ENCODE assay signal across 17 cellular contexts in genomic region chr14:99132821-99133562, GRCh38.
DNase-seq lines count a peak whose midpoint lies in the region; ATAC-seq, FAIRE-seq and TF ChIP-seq lines count a peak whose summit lies in the region.
"Had no signal": no experiment of that assay in that cellular context is flagged by ENCODE, and none has a peak within 500 bp of the region (broad histone marks: within the 10 kb centered on the region; RNA-seq: fewer than 3 reads in every experiment).

No MANE protein-coding gene starts in this region.

- no peaks in the 10 kb centered on the region for H3K9me3 ChIP-seq in NT2/D1 (ENCODE audit: insufficient read depth, low read length)
- H3K9me3 ChIP-seq in keratinocyte (ENCODE audit: control insufficient read depth, low read depth, low read length) = no peaks in the 10 kb centered on the region
- no peaks in the 10 kb centered on the region for H3K9me3 ChIP-seq in prostate gland
- H3K9me3 ChIP-seq: colonic mucosa, thyroid gland had no signal

- no peaks in the 10 kb centered on the region for H3K27me3 Mint-ChIP-seq in activated T-helper 2 cell treated with anti-CD3 and anti-CD28 coated beads, Interferon-gamma antibody, Interleukin-2, Interleukin-4, amounts not matched to agents 10 μg/mL and 5 μg/mL and 100 μg/mL, durations not matched to agents 14 hours and 24 hours and 36 hours (ENCODE audit: low read depth)
- H3K27me3 Mint-ChIP-seq: activated naive CD8-positive, alpha-beta T cell had no signal

- H4K20me1 ChIP-seq in keratinocyte (ENCODE audit: control insufficient read depth, extremely low read depth, insufficient read depth, low read length) = no peaks in the 10 kb centered on the region

- H3K36me3 Mint-ChIP-seq in activated T-helper 2 cell treated with anti-CD3 and anti-CD28 coated beads, Interferon-gamma antibody, Interleukin-2, Interleukin-4, amounts not matched to agents 10 μg/mL and 5 μg/mL and 100 μg/mL, durations not matched to agents 14 hours and 24 hours and 36 hours (ENCODE audit: low read depth) = no peaks in the 10 kb centered on the region
- H3K36me3 Mint-ChIP-seq: stimulated activated naive B cell treated with anti-CD40 and anti-IgM and Interleukin-4, amounts not matched to agents 10 μg/mL and 1 μg/mL and 100 μg/mL, for 72 hours had no signal

- no peak for DNase-seq in NT2/D1 (ENCODE audit: low read depth, low spot score)
- peak; percentile 4 for DNase-seq in activated T-helper 2 cell treated with anti-CD3 and anti-CD28 coated beads, Interferon-gamma antibody, Interleukin-2, Interleukin-4, amounts not matched to agents 10 μg/mL and 5 μg/mL and 100 μg/mL, durations not matched to agents 14 hours and 24 hours and 36 hours (ENCODE audit: low spot score)
- DNase-seq in keratinocyte (ENCODE audit: low read depth, low spot score) = no peak
- peak; percentile 3 for DNase-seq in prostate gland (ENCODE audit: low spot score)
- no peak for DNase-seq in HT-29 (ENCODE audit: low spot score)
- no peak for DNase-seq in SIG-M5 (lab: John Stamatoyannopoulos, UW)
- DNase-seq: activated CD4-positive, alpha-beta T cell treated with anti-CD3 and anti-CD28 coated beads for 48 hours; activated T-cell treated with anti-CD3 and anti-CD28 coated beads, Interleukin-2, amount 50 U/mL, for 4 hours; colonic mucosa; foreskin fibroblast; NCI-H1105; NCI-H2081; stimulated activated naive B cell treated with anti-CD40 and anti-IgM and Interleukin-4, amounts not matched to agents 10 μg/mL and 1 μg/mL and 100 μg/mL, for 72 hours had no signal

- peaks cover 4% of the 10 kb centered on the region for H3K4me1 Mint-ChIP-seq in activated T-helper 2 cell treated with anti-CD3 and anti-CD28 coated beads, Interferon-gamma antibody, Interleukin-2, Interleukin-4, amounts not matched to agents 10 μg/mL and 5 μg/mL and 100 μg/mL, durations not matched to agents 14 hours and 24 hours and 36 hours (ENCODE audit: low read depth)
- H3K4me1 Mint-ChIP-seq: stimulated activated naive B cell treated with anti-CD40 and anti-IgM and Interleukin-4, amounts not matched to agents 10 μg/mL and 1 μg/mL and 100 μg/mL, for 72 hours had no signal

- H3K4me3 ChIP-seq in NT2/D1 (ENCODE audit: insufficient read length, low read depth) (no peak overlapping the region), keratinocyte (ENCODE audit: control insufficient read depth in 2 of 3, extremely low read depth in 1 of 3, insufficient read depth in 2 of 3, low read depth in 1 of 3, low read length in 3 of 3) (no peak overlapping the region), prostate gland (no peak overlapping the region)
- H3K4me3 ChIP-seq: colonic mucosa, thyroid gland had no signal

- dilution Hi-C loops in keratinocyte (cut with MboI; ENCODE audit: extremely low pct_ligation_motif_present, low sequenced_read_pairs) = no loop called here

- H3K27ac ChIP-seq in keratinocyte (ENCODE audit: control insufficient read depth, insufficient read depth, low read length) = no peak overlapping the region
- H3K27ac ChIP-seq in prostate gland = no peak overlapping the region
- H3K27ac ChIP-seq: colonic mucosa, thyroid gland had no signal

- H3K4me3 Mint-ChIP-seq in activated T-helper 2 cell treated with anti-CD3 and anti-CD28 coated beads, Interferon-gamma antibody, Interleukin-2, Interleukin-4, amounts not matched to agents 10 μg/mL and 5 μg/mL and 100 μg/mL, durations not matched to agents 14 hours and 24 hours and 36 hours (ENCODE audit: low read depth) = no peak overlapping the region
- H3K4me3 Mint-ChIP-seq: activated naive CD8-positive, alpha-beta T cell; activated T-cell treated with anti-CD3 and anti-CD28 coated beads, Interleukin-2, amount 50 U/mL, for 4 hours; stimulated activated naive B cell treated with anti-CD40 and anti-IgM and Interleukin-4, amounts not matched to agents 10 μg/mL and 1 μg/mL and 100 μg/mL, for 72 hours had no signal

- H3K36me3 ChIP-seq in NT2/D1 (ENCODE audit: insufficient read depth, insufficient read length, low read length) (no peaks in the 10 kb centered on the region), keratinocyte (ENCODE audit: control insufficient read depth in 2 of 2, extremely low read depth in 1 of 2, insufficient read depth in 2 of 2, low read length in 2 of 2) (no peaks in the 10 kb centered on the region), prostate gland (no peaks in the 10 kb centered on the region)
- H3K36me3 ChIP-seq: colonic mucosa, thyroid gland had no signal

- 72% methylated on average over 17 of the region's 17 CpGs for WGBS in prostate gland

- FAIRE-seq in keratinocyte (lab: Jason Lieb, UNC) = no peak
- FAIRE-seq: TTC549 had no signal

- H3K27me3 ChIP-seq in NT2/D1 (ENCODE audit: insufficient read depth, insufficient read length) = no peaks in the 10 kb centered on the region
- no peaks in the 10 kb centered on the region for H3K27me3 ChIP-seq in keratinocyte (ENCODE audit: control insufficient read depth, extremely low read depth, insufficient read depth, low read length)
- H3K27me3 ChIP-seq in prostate gland (replicated peaks; ENCODE audit: insufficient read depth) = no peaks in the 10 kb centered on the region
- H3K27me3 ChIP-seq: colonic mucosa, thyroid gland had no signal

- no peak for ATAC-seq in GM19455 (IDR thresholded peaks at IDR 0.05; ENCODE audit: unreplicated experiment)
- ATAC-seq: stimulated activated naive B cell treated with anti-CD40 and anti-IgM and Interleukin-4, amounts not matched to agents 10 μg/mL and 1 μg/mL and 100 μg/mL, for 72 hours had no signal

- no peaks in the 10 kb centered on the region for H3K9me3 Mint-ChIP-seq in activated T-helper 2 cell treated with anti-CD3 and anti-CD28 coated beads, Interferon-gamma antibody, Interleukin-2, Interleukin-4, amounts not matched to agents 10 μg/mL and 5 μg/mL and 100 μg/mL, durations not matched to agents 14 hours and 24 hours and 36 hours
- H3K9me3 Mint-ChIP-seq: activated T-cell treated with anti-CD3 and anti-CD28 coated beads, Interleukin-2, amount 50 U/mL, for 4 hours had no signal

- H3K9ac ChIP-seq in NT2/D1 (ENCODE audit: insufficient read length, low read depth) (peak overlapping the region; percentile 32), keratinocyte (ENCODE audit: control insufficient read depth, extremely low read depth, insufficient read depth, low read length) (no peak overlapping the region)

- H3K4me1 ChIP-seq in NT2/D1 (ENCODE audit: insufficient read depth, insufficient read length) (peaks cover 7% of the 10 kb centered on the region), keratinocyte (ENCODE audit: control insufficient read depth, extremely low read depth, insufficient read depth, low read length) (peaks cover 16% of the 10 kb centered on the region), prostate gland (replicated peaks) (no peaks in the 10 kb centered on the region)
- H3K4me1 ChIP-seq: colonic mucosa had no signal

- no peaks in the 10 kb centered on the region for H3K79me2 ChIP-seq in keratinocyte (ENCODE audit: control insufficient read depth, insufficient read depth, low read length)

- H3K9me1 ChIP-seq in keratinocyte (ENCODE audit: control insufficient read depth, extremely low read depth, insufficient read depth, low read length) = no peaks in the 10 kb centered on the region

- no peak overlapping the region for H3K27ac Mint-ChIP-seq in activated T-helper 2 cell treated with anti-CD3 and anti-CD28 coated beads, Interferon-gamma antibody, Interleukin-2, Interleukin-4, amounts not matched to agents 10 μg/mL and 5 μg/mL and 100 μg/mL, durations not matched to agents 14 hours and 24 hours and 36 hours
- H3K27ac Mint-ChIP-seq: activated naive CD8-positive, alpha-beta T cell; stimulated activated naive B cell treated with anti-CD40 and anti-IgM and Interleukin-4, amounts not matched to agents 10 μg/mL and 1 μg/mL and 100 μg/mL, for 72 hours had no signal

- no peak for TF ChIP-seq POLR2A in prostate gland (IDR thresholded peaks at IDR 0.05)

- H3K4me2 ChIP-seq in keratinocyte (ENCODE audit: control insufficient read depth, extremely low read depth, insufficient read depth, low read depth, low read length) = peak overlapping the region; percentile 17

- intact Hi-C loops in activated T-helper 2 cell treated with anti-CD3 and anti-CD28 coated beads, Interferon-gamma antibody, Interleukin-2, Interleukin-4, amounts not matched to agents 10 μg/mL and 5 μg/mL and 100 μg/mL, durations not matched to agents 14 hours and 24 hours and 36 hours (cut with micrococcal nuclease) = no loop called here
- intact Hi-C loops in prostate gland (cut with DNase I) = no loop called here

- TF ChIP-seq CTCF in keratinocyte (optimal IDR thresholded peaks at IDR 0.05 in 1 of 3, IDR thresholded peaks at IDR 0.05 in 1 of 3, conservative IDR thresholded peaks at IDR 0.05 in 1 of 3; ENCODE audit: extremely low read depth in 1 of 3, insufficient read depth in 2 of 3, low read length in 3 of 3) (no peak), prostate gland (IDR thresholded peaks at IDR 0.05) (no peak)

- peak overlapping the region; percentile 90 for H2AFZ ChIP-seq in keratinocyte (ENCODE audit: control insufficient read depth, low read length)

Comparison
In these comparisons a context has a peak if more than half of its experiments do, and no peak if none do; other contexts are left out.
1. DNase-seq: peak in activated T-helper 2 cell treated with anti-CD3 and anti-CD28 coated beads, Interferon-gamma antibody, Interleukin-2, Interleukin-4, amounts not matched to agents 10 μg/mL and 5 μg/mL and 100 μg/mL, durations not matched to agents 14 hours and 24 hours and 36 hours (single experiment) and prostate gland (single experiment); none in NT2/D1 (single experiment), keratinocyte (single experiment), HT-29 (single experiment) and SIG-M5 (single experiment).